1 cellular context compared by ENCODE assay signal in the genomic region with DNA sequence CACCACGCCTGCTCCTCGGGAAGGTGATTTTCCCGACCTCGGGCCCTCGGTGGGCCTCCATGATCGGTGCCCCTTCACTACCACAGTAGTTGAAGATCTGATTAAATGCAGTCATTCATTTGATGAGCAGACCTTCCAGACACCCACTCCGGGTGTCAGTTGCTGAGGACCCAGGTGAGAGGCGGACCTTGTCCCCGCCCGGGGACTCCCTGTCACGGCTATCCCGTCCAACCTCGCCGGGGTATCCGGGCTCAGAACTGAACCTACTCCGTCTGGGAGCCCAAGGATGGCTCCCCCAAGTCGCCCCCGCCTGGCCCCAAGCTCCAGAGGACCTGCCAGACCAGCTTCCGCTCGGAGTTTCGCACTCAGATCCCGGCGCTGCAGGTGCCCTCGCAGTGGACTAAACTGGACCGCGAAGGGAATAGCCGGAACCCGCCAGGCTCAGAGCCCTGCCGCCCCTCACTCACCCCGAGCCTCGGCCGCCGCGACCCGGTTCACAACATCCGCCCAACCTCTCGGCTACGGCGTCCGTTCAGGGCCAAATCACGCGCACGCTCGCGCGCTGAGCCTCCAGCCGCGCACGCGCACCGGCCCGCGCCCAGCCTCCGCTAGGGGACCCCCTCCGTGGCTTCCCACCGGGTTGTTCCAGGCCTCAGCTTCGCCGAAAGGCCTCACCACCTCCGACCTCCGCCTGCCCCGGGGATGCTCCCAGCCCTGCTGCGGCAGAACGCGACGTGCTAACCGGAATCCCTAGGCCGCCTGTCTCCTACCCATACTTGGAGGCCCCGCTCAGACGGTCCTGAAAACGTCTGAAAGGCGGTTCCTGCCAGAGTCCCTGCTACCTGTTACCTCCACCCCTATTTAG.
TF ChIP-seq lines count a peak whose summit lies in the region.

No MANE protein-coding gene starts in this region.

TF ChIP-seq in IMR-90, 13 proteins besides CTCF, POLR2A, EP300 and RAD21 (continued from another document):
- TF ChIP-seq MAFK (IDR thresholded peaks at IDR 0.05; ENCODE audit: low read depth, low read length): no peak
- TF ChIP-seq FOS (IDR thresholded peaks at IDR 0.05; ENCODE audit: low read depth, low read length): no peak
- TF ChIP-seq, protein P1, sequence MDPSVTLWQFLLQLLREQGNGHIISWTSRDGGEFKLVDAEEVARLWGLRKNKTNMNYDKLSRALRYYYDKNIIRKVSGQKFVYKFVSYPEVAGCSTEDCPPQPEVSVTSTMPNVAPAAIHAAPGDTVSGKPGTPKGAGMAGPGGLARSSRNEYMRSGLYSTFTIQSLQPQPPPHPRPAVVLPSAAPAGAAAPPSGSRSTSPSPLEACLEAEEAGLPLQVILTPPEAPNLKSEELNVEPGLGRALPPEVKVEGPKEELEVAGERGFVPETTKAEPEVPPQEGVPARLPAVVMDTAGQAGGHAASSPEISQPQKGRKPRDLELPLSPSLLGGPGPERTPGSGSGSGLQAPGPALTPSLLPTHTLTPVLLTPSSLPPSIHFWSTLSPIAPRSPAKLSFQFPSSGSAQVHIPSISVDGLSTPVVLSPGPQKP (IDR thresholded peaks at IDR 0.05; ENCODE audit: borderline replicate concordance, low read depth, low read length): no peak
- peak; percentile 50 for TF ChIP-seq RCOR1 (IDR thresholded peaks at IDR 0.05; ENCODE audit: insufficient replicate concordance, low read length)
